In genomic region chr5:124156408-124157027, GRCh38 we compare ENCODE assay signal across 16 cellular contexts.
DNase-seq lines count a peak whose midpoint lies in the region; ATAC-seq, FAIRE-seq and TF ChIP-seq lines count a peak whose summit lies in the region.
"Had no signal": no experiment of that assay in that cellular context is flagged by ENCODE, and none has a peak within 500 bp of the region (broad histone marks: within the 10 kb centered on the region; RNA-seq: fewer than 3 reads in every experiment).

No MANE protein-coding gene starts in this region.

- FAIRE-seq in GM19239 (lab: Jason Lieb, UNC): no peak
- FAIRE-seq: kidney had no signal

- no peak for TF ChIP-seq CTCF in choroid plexus epithelial cell (conservative IDR thresholded peaks at IDR 0.05; ENCODE audit: low read depth, low read length)

- H3K4me2 ChIP-seq in BLaER1 treated with 17β-estradiol and CSF1 and Interleukin-3, amounts not matched to agents 10 nM and 100 nM: peak overlapping the region in 7 of 11 experiments; percentile 36 to 77 (median 55); a peak in 11 of 22 replicates

- H3K36me3 ChIP-seq in BLaER1 treated with 17β-estradiol and CSF1 and Interleukin-3, amounts not matched to agents 10 nM and 100 nM: no peaks in the 10 kb centered on the region; a peak in 1 of 22 replicates
- H3K36me3 ChIP-seq: right lobe of liver had no signal

- ATAC-seq in HG02981 (IDR thresholded peaks at IDR 0.05; ENCODE audit: unreplicated experiment): no peak
- ATAC-seq: activated T-cell treated with anti-CD3 and anti-CD28 coated beads, Interleukin-2, amount 50 U/mL, for 72 hours; HCT116; stimulated activated naive CD8-positive, alpha-beta T cell treated with anti-CD3 and anti-CD28 coated beads, Interleukin-15, amount 100 ng/mL, for 72 hours; T-helper 17 cell had no signal

- no peak overlapping the region for H3K9ac ChIP-seq in BLaER1 treated with 17β-estradiol and CSF1 and Interleukin-3, amounts not matched to agents 10 nM and 100 nM

- no peak overlapping the region for H3K27ac ChIP-seq in BLaER1 treated with 17β-estradiol and CSF1 and Interleukin-3, amounts not matched to agents 10 nM and 100 nM
- H3K27ac ChIP-seq: right lobe of liver had no signal

- no peaks in the 10 kb centered on the region for H3K27me3 ChIP-seq in BLaER1 treated with 17β-estradiol and CSF1 and Interleukin-3, amounts not matched to agents 10 nM and 100 nM
- H3K27me3 ChIP-seq: right lobe of liver had no signal

- H3K4me1 ChIP-seq in BLaER1 treated with 17β-estradiol and CSF1 and Interleukin-3, amounts not matched to agents 10 nM and 100 nM: peaks cover 7 to 50% (median 21%) of the 10 kb centered on the region in 10 experiments; a peak in 16 of 20 replicates
- H3K4me1 ChIP-seq: right lobe of liver had no signal

- H4K20me1 ChIP-seq in BLaER1 treated with 17β-estradiol and CSF1 and Interleukin-3, amounts not matched to agents 10 nM and 100 nM: no peaks in the 10 kb centered on the region

- DNase-seq in LHCN-M2 (ENCODE audit: low read depth) (peak; percentile 86), choroid plexus epithelial cell (ENCODE audit: low read depth) (peak; percentile 75), myocyte (ENCODE audit: low read depth) (peak; percentile 71), NCI-H2029 treated with DMSO at 0.1 percent for 48 hours (lab: John Stamatoyannopoulos, UW) (no peak), GM19239 (ENCODE audit: insufficient read length, low spot score) (no peak)
- DNase-seq in activated CD8-positive, alpha-beta memory T cell treated with anti-CD3 and anti-CD28 coated beads, Interleukin-2, amount 50 U/mL, for 4 hours: no peak
- DNase-seq: activated CD4-positive, alpha-beta T cell treated with anti-CD3 and anti-CD28 coated beads, Interleukin-2, amount 10 ng/mL, durations not matched to agents 24 days and 14 days; activated T-cell treated with anti-CD3 and anti-CD28 coated beads, Interleukin-2, amount 50 U/mL, for 72 hours; amniotic stem cell; kidney; right lobe of liver; stimulated activated naive CD8-positive, alpha-beta T cell treated with anti-CD3 and anti-CD28 coated beads, Interleukin-15, amount 100 ng/mL, for 72 hours; T-helper 17 cell had no signal

- H3K9me3 ChIP-seq in BLaER1 treated with 17β-estradiol and CSF1 and Interleukin-3, amounts not matched to agents 10 nM and 100 nM (replicated peaks in 1 of 11): peaks cover 26 to 38% (median 32%) of the 10 kb centered on the region in 11 experiments

- no peak overlapping the region for H3K4me3 ChIP-seq in BLaER1 treated with 17β-estradiol and CSF1 and Interleukin-3, amounts not matched to agents 10 nM and 100 nM
- H3K4me3 ChIP-seq in choroid plexus epithelial cell (ENCODE audit: low read depth, low read length): no peak overlapping the region
- H3K4me3 ChIP-seq: right lobe of liver had no signal

Comparison
In these comparisons a context has a peak if more than half of its experiments do, and no peak if none do; other contexts are left out.
1. DNase-seq: peak in LHCN-M2 (single experiment), choroid plexus epithelial cell (single experiment) and myocyte (single experiment); none in activated CD8-positive, alpha-beta memory T cell treated with anti-CD3 and anti-CD28 coated beads, Interleukin-2, amount 50 U/mL, for 4 hours (single experiment), NCI-H2029 treated with DMSO at 0.1 percent for 48 hours (single experiment) and GM19239 (single experiment).